9 cellular contexts compared by ENCODE assay signal in genomic region chr3:28000608-28001007, GRCh38.
"Had no signal": no experiment of that assay in that cellular context is flagged by ENCODE, and none has a peak within 500 bp of the region (broad histone marks: within the 10 kb centered on the region; RNA-seq: fewer than 3 reads in every experiment).

No MANE protein-coding gene starts in this region.

- DNase-seq: H9, HCEC 1CT, IMR-90, KG1 had no signal

- H2AFZ ChIP-seq: GM23338 had no signal

- FAIRE-seq: H1, H54, HTR-8/SVneo, K562 had no signal

- ATAC-seq: GM23338, K562 had no signal

- H3K4me2 ChIP-seq: GM23338 had no signal

- H3K4me3 ChIP-seq: GM23338, K562 had no signal
